26 cellular contexts compared by ENCODE assay signal in genomic region chr11:72692498-72693237, GRCh38. TPM values are rescaled to one million over a fixed set of nuclear protein-coding genes. Genes with fewer than 3 reads are reported as not detected.
DNase-seq lines count a peak whose midpoint lies in the region; ATAC-seq and TF ChIP-seq lines count a peak whose summit lies in the region.
"Had no signal": no experiment of that assay in that cellular context is flagged by ENCODE, and none has a peak within 500 bp of the region (broad histone marks: within the 10 kb centered on the region; RNA-seq: fewer than 3 reads in every experiment).

No MANE protein-coding gene starts in this region.

- no peaks in the 10 kb centered on the region for H3K4me1 ChIP-seq in CD8-positive, alpha-beta T cell (ENCODE audit: insufficient read depth, low read length)
- H3K4me1 ChIP-seq: Caco-2 had no signal

- peak overlapping the region; percentile 47 to 50 for H3K27ac Mint-ChIP-seq in activated naive CD4-positive, alpha-beta T cell treated with anti-CD3 and anti-CD28 coated beads, Interleukin-2, amount 50 U/mL, for 72 hours
- H3K27ac Mint-ChIP-seq in activated naive CD4-positive, alpha-beta T cell treated with anti-CD3 and anti-CD28 coated beads, Interleukin-2, amount 10 ng/mL, durations not matched to agents 7 days and 5 days: no peak overlapping the region
- peak overlapping the region; percentile 52 for H3K27ac Mint-ChIP-seq in CD8-positive, alpha-beta T cell
- H3K27ac Mint-ChIP-seq in central memory CD8-positive, alpha-beta T cell (ENCODE audit: low read depth): peak overlapping the region; percentile 1
- peak overlapping the region; percentile 62 for H3K27ac Mint-ChIP-seq in memory B cell

- no peak for ATAC-seq in activated naive CD4-positive, alpha-beta T cell treated with anti-CD3 and anti-CD28 coated beads, Interleukin-2, amount 50 U/mL, for 72 hours
- ATAC-seq in CD8-positive, alpha-beta T cell: no peak
- no peak for ATAC-seq in central memory CD8-positive, alpha-beta T cell (replicated peaks; ENCODE audit: extremely low read depth, poor library complexity, severe bottlenecking)
- ATAC-seq in memory B cell (ENCODE audit: low read depth) (no peak), GM18868 (IDR thresholded peaks at IDR 0.05; ENCODE audit: unreplicated experiment) (no peak), HG02840 (IDR thresholded peaks at IDR 0.05; ENCODE audit: low FRiP score, unreplicated experiment) (no peak)
- ATAC-seq: GM12878, K562 had no signal

- intact Hi-C loops in CD8-positive, alpha-beta T cell (cut with DNase I, micrococcal nuclease): no loop called here

- no peaks in the 10 kb centered on the region for H3K9me3 ChIP-seq in CD8-positive, alpha-beta T cell (ENCODE audit: low read length)
- H3K9me3 ChIP-seq: Caco-2 had no signal

- no peaks in the 10 kb centered on the region for H3K27me3 ChIP-seq in CD8-positive, alpha-beta T cell (ENCODE audit: insufficient read depth, low read length)

- peaks cover 0 to 6% of the 10 kb centered on the region in 2 donors for H3K36me3 Mint-ChIP-seq in activated naive CD4-positive, alpha-beta T cell treated with anti-CD3 and anti-CD28 coated beads, Interleukin-2, amount 50 U/mL, for 72 hours
- H3K36me3 Mint-ChIP-seq in activated naive CD4-positive, alpha-beta T cell treated with anti-CD3 and anti-CD28 coated beads, Interleukin-2, amount 10 ng/mL, durations not matched to agents 7 days and 5 days: peaks cover 43% of the 10 kb centered on the region
- H3K36me3 Mint-ChIP-seq in CD8-positive, alpha-beta T cell: peaks cover 92% of the 10 kb centered on the region
- peaks cover 28% of the 10 kb centered on the region for H3K36me3 Mint-ChIP-seq in central memory CD8-positive, alpha-beta T cell (ENCODE audit: insufficient read depth)
- H3K36me3 Mint-ChIP-seq in memory B cell: peaks cover 31% of the 10 kb centered on the region

- peaks cover 13% of the 10 kb centered on the region for H3K4me1 Mint-ChIP-seq in activated naive CD4-positive, alpha-beta T cell treated with anti-CD3 and anti-CD28 coated beads, Interleukin-2, amount 10 ng/mL, durations not matched to agents 7 days and 5 days
- no peaks in the 10 kb centered on the region for H3K4me1 Mint-ChIP-seq in CD8-positive, alpha-beta T cell (ENCODE audit: low read depth)
- peaks cover 23% of the 10 kb centered on the region for H3K4me1 Mint-ChIP-seq in central memory CD8-positive, alpha-beta T cell
- H3K4me1 Mint-ChIP-seq in memory B cell: peaks cover 9% of the 10 kb centered on the region

- DNase-seq in activated naive CD4-positive, alpha-beta T cell treated with anti-CD3 and anti-CD28 coated beads, Interleukin-2, amount 50 U/mL, for 72 hours (ENCODE audit: low spot score in 2 of 2): no peak
- no peak for DNase-seq in activated naive CD4-positive, alpha-beta T cell treated with anti-CD3 and anti-CD28 coated beads, Interleukin-2, amount 10 ng/mL, durations not matched to agents 7 days and 5 days
- no peak for DNase-seq in CD8-positive, alpha-beta T cell
- DNase-seq in central memory CD8-positive, alpha-beta T cell (ENCODE audit: low spot score in 2 of 2): no peak
- DNase-seq in memory B cell (ENCODE audit: low spot score in 2 of 2): no peak
- no peak for DNase-seq in activated CD4-positive, alpha-beta T cell treated with anti-CD3 and anti-CD28 coated beads for 4 hours
- DNase-seq: 8988T; Caco-2; CD4-positive, CD25-positive, alpha-beta regulatory T cell; HCEC 1CT; Kasumi-1; NCI-H1092 treated with DMSO at 0.1 percent for 48 hours; NCI-H1436; NCI-H187; NCI-H2081 treated with DMSO at 0.1 percent for 48 hours; NCI-H2171; NCI-H226; NCI-H510A; NCI-H69; RPMI8226; SHP77 treated with DMSO at 0.1 percent for 48 hours had no signal

- no peak overlapping the region for H3K4me3 ChIP-seq in CD8-positive, alpha-beta T cell (ENCODE audit: low read depth, low read length)
- H3K4me3 ChIP-seq: GM12878, K562 had no signal

- POLR2A ChIA-PET in CD8-positive, alpha-beta T cell (lab: Charles Lee): no interaction called here

- no peaks in the 10 kb centered on the region for H3K27me3 Mint-ChIP-seq in activated naive CD4-positive, alpha-beta T cell treated with anti-CD3 and anti-CD28 coated beads, Interleukin-2, amount 10 ng/mL, durations not matched to agents 7 days and 5 days
- no peaks in the 10 kb centered on the region for H3K27me3 Mint-ChIP-seq in CD8-positive, alpha-beta T cell (ENCODE audit: low read depth)
- H3K27me3 Mint-ChIP-seq in central memory CD8-positive, alpha-beta T cell: no peaks in the 10 kb centered on the region
- no peaks in the 10 kb centered on the region for H3K27me3 Mint-ChIP-seq in memory B cell
- H3K27me3 Mint-ChIP-seq: CD4-positive, CD25-positive, alpha-beta regulatory T cell had no signal

- H3K27ac ChIP-seq in CD8-positive, alpha-beta T cell (ENCODE audit: low read depth, low read length): no peak overlapping the region

- no peaks in the 10 kb centered on the region for H3K9me3 Mint-ChIP-seq in activated naive CD4-positive, alpha-beta T cell treated with anti-CD3 and anti-CD28 coated beads, Interleukin-2, amount 50 U/mL, for 72 hours
- H3K9me3 Mint-ChIP-seq in activated naive CD4-positive, alpha-beta T cell treated with anti-CD3 and anti-CD28 coated beads, Interleukin-2, amount 10 ng/mL, durations not matched to agents 7 days and 5 days: no peaks in the 10 kb centered on the region
- no peaks in the 10 kb centered on the region for H3K9me3 Mint-ChIP-seq in CD8-positive, alpha-beta T cell
- no peaks in the 10 kb centered on the region for H3K9me3 Mint-ChIP-seq in central memory CD8-positive, alpha-beta T cell
- no peaks in the 10 kb centered on the region for H3K9me3 Mint-ChIP-seq in memory B cell
- H3K9me3 Mint-ChIP-seq: CD4-positive, CD25-positive, alpha-beta regulatory T cell had no signal

- no peak overlapping the region for H3K4me3 Mint-ChIP-seq in activated naive CD4-positive, alpha-beta T cell treated with anti-CD3 and anti-CD28 coated beads, Interleukin-2, amount 10 ng/mL, durations not matched to agents 7 days and 5 days
- H3K4me3 Mint-ChIP-seq in CD8-positive, alpha-beta T cell: no peak overlapping the region
- no peak overlapping the region for H3K4me3 Mint-ChIP-seq in central memory CD8-positive, alpha-beta T cell
- no peak overlapping the region for H3K4me3 Mint-ChIP-seq in memory B cell
- H3K4me3 Mint-ChIP-seq: CD4-positive, CD25-positive, alpha-beta regulatory T cell had no signal

- CTCF ChIA-PET in activated naive CD4-positive, alpha-beta T cell treated with anti-CD3 and anti-CD28 coated beads, Interleukin-2, amount 10 ng/mL, durations not matched to agents 7 days and 5 days (lab: Charles Lee): interaction anchor here (1.7 kb wide), 1 partner anchor 9 kb away, joined by 4 read pairs; no protein-coding TSS in a partner anchor
- CTCF ChIA-PET in CD8-positive, alpha-beta T cell (lab: Charles Lee): interaction anchor here (0.6 kb wide), 1 partner anchor 101 kb away, joined by 3 read pairs; the partner anchor contains the start of gene STARD10

- H3K36me3 ChIP-seq in CD8-positive, alpha-beta T cell (ENCODE audit: insufficient read depth, low read length): peaks cover 68% of the 10 kb centered on the region

- TF ChIP-seq CTCF in CD8-positive, alpha-beta T cell (IDR thresholded peaks at IDR 0.05): no peak

RNA-seq across cellular contexts. Expression of gene PDE2A, which starts 18.4 kb away (rescaled TPM):
- under 1 TPM; 0.68 to 0.97 TPM for total RNA-seq in activated naive CD4-positive, alpha-beta T cell treated with anti-CD3 and anti-CD28 coated beads, Interleukin-2, amount 50 U/mL, for 72 hours
- total RNA-seq in CD8-positive, alpha-beta T cell: 1 to 10 TPM; 3.8 to 4.2 TPM
- total RNA-seq: HepG2 had no signal

RNA-seq across cellular contexts. Expression of gene ARAP1, which starts 59.5 kb away (rescaled TPM):
- 100 to 1,000 TPM; 102 to 121 TPM for total RNA-seq in activated naive CD4-positive, alpha-beta T cell treated with anti-CD3 and anti-CD28 coated beads, Interleukin-2, amount 50 U/mL, for 72 hours
- 10 to 100 TPM; 93.5 to 95.2 TPM for total RNA-seq in CD8-positive, alpha-beta T cell
